Comparison of ENCODE assay signal across 10 cellular contexts in genomic region chr6:16043171-16044142, GRCh38.
DNase-seq lines count a peak whose midpoint lies in the region; ATAC-seq, FAIRE-seq and TF ChIP-seq lines count a peak whose summit lies in the region.
"Had no signal": no experiment of that assay in that cellular context is flagged by ENCODE, and none has a peak within 500 bp of the region (broad histone marks: within the 10 kb centered on the region; RNA-seq: fewer than 3 reads in every experiment).

No MANE protein-coding gene starts in this region.

- TF ChIP-seq RAD21 in K562 (CRISPR knock-in tag; conservative IDR thresholded peaks at IDR 0.05 in 1 of 2, IDR thresholded peaks at IDR 0.05 in 1 of 2) (no peak), HepG2 (CRISPR knock-in tag; IDR thresholded peaks at IDR 0.05) (no peak)

- H3K4me1 ChIP-seq in DOHH2 (ENCODE audit: control insufficient read depth, low read length) (peaks cover 22% of the 10 kb centered on the region), K562 (replicated peaks in 1 of 2; ENCODE audit: control insufficient read depth in 2 of 2, insufficient read depth in 2 of 2, low read length in 2 of 2) (peaks cover 11 to 47% of the 10 kb centered on the region in 2 experiments), stomach (peaks cover 0 to 23% (median 3%) of the 10 kb centered on the region in 4 donors), uterus (no peaks in the 10 kb centered on the region), HepG2 (ENCODE audit: insufficient read depth, low read length) (no peaks in the 10 kb centered on the region)

- no peak for TF ChIP-seq CTCF in DOHH2 (IDR thresholded peaks at IDR 0.05; ENCODE audit: low read depth, low read length, poor library complexity, severe bottlenecking)
- TF ChIP-seq CTCF in K562 (IDR thresholded peaks at IDR 0.05 in 2 of 3, conservative IDR thresholded peaks at IDR 0.05 in 1 of 3; ENCODE audit: insufficient read depth in 2 of 3, low read depth in 1 of 3, low read length in 3 of 3), result no peak
- no peak for TF ChIP-seq CTCF in stomach (IDR thresholded peaks at IDR 0.05)
- TF ChIP-seq CTCF in coronary artery (IDR thresholded peaks at IDR 0.05), result no peak
- TF ChIP-seq CTCF in uterus (IDR thresholded peaks at IDR 0.05), result no peak
- no peak for TF ChIP-seq CTCF in HepG2 (CRISPR knock-in tag; IDR thresholded peaks at IDR 0.05)

- FAIRE-seq in K562 (lab: Jason Lieb, UNC) (no peak), HepG2 (lab: Jason Lieb, UNC) (no peak)

- H3K9ac ChIP-seq in K562 (ENCODE audit: insufficient read depth in 1 of 2, low read depth in 2 of 2, low read length in 2 of 2) (peak overlapping the region in 1 of 2 experiments; percentile 12; a peak in 1 of 4 replicates), HepG2 (ENCODE audit: insufficient read depth, low read depth, low read length) (no peak overlapping the region)

- 24% methylated on average over 5 of the region's 5 CpGs for WGBS in K562 (ENCODE audit: insufficient coverage, low coverage, missing lambda C conversion rate)
- WGBS in stomach, 5 donors, result 61 to 80% (median 71%) methylated on average over 5 of the region's 5 CpGs
- 2% methylated on average over 5 of the region's 5 CpGs for WGBS in HepG2 (ENCODE audit: low lambda C conversion rate)

- H4K20me1 ChIP-seq in DOHH2 (ENCODE audit: control insufficient read depth, insufficient read depth, low read depth, low read length) (no peaks in the 10 kb centered on the region), K562 (replicated peaks; ENCODE audit: control insufficient read depth, insufficient read depth, low read length) (no peaks in the 10 kb centered on the region), HepG2 (ENCODE audit: insufficient read depth, low read length) (no peaks in the 10 kb centered on the region)

- intact Hi-C loops in K562 (cut with micrococcal nuclease), result no loop called here
- intact Hi-C loops in stomach (cut with DNase I; ENCODE audit: low total_unique reads), result no loop called here
- intact Hi-C loops in uterus (cut with DNase I; ENCODE audit: low total_unique reads), result no loop called here
- intact Hi-C loops in HepG2 (cut with micrococcal nuclease; ENCODE audit: unreplicated experiment), result no loop called here

- peak in 1 of 4 experiments; percentile 52 for DNase-seq in K562 (ENCODE audit: extremely low read depth in 1 of 4, low spot score in 3 of 4)
- DNase-seq in stomach, result no peak
- no peak for DNase-seq in coronary artery (ENCODE audit: low spot score)
- no peak for DNase-seq in uterus
- DNase-seq in HepG2 (ENCODE audit: low spot score), result no peak
- DNase-seq: islet precursor cell, NCI-H1105 treated with DMSO at 0.1 percent for 48 hours had no signal

- H3K79me2 ChIP-seq in DOHH2 (ENCODE audit: control insufficient read depth, low read length) (no peaks in the 10 kb centered on the region), K562 (ENCODE audit: control insufficient read depth, insufficient read depth, low read length) (no peaks in the 10 kb centered on the region), HepG2 (ENCODE audit: insufficient read depth, low read length) (no peaks in the 10 kb centered on the region)

- peak overlapping the region; percentile 73 for H2AFZ ChIP-seq in K562 (ENCODE audit: low read depth, low read length)
- H2AFZ ChIP-seq in HepG2 (ENCODE audit: low read length), result no peak overlapping the region

- TF ChIP-seq EP300 in K562 (IDR thresholded peaks at IDR 0.05; ENCODE audit: low read length) (no peak), stomach (IDR thresholded peaks at IDR 0.05) (no peak), HepG2 (IDR thresholded peaks at IDR 0.05; ENCODE audit: low read depth in 2 of 2, low read length in 2 of 2) (no peak), HepG2 (CRISPR knock-in tag; IDR thresholded peaks at IDR 0.05; ENCODE audit: borderline replicate concordance) (no peak)

- no peak for TF ChIP-seq POLR2A in K562 (conservative IDR thresholded peaks at IDR 0.05)
- TF ChIP-seq POLR2A in stomach (IDR thresholded peaks at IDR 0.05), result no peak
- no peak for TF ChIP-seq POLR2A in uterus (IDR thresholded peaks at IDR 0.05)
- no peak for TF ChIP-seq POLR2A in HepG2 (IDR thresholded peaks at IDR 0.05; ENCODE audit: insufficient read depth in 1 of 2, low read depth in 2 of 2, low read length in 2 of 2)

- no peaks in the 10 kb centered on the region for H3K9me3 ChIP-seq in DOHH2 (ENCODE audit: control insufficient read depth, insufficient read depth, low read length)
- peaks cover 18% of the 10 kb centered on the region for H3K9me3 ChIP-seq in K562 (replicated peaks; ENCODE audit: control insufficient read depth, insufficient read depth, low read depth, low read length)
- H3K9me3 ChIP-seq in stomach, result peaks cover 0 to 7% (median 3%) of the 10 kb centered on the region in 4 donors
- H3K9me3 ChIP-seq in uterus, result no peaks in the 10 kb centered on the region
- H3K9me3 ChIP-seq in HepG2 (ENCODE audit: low read length), result no peaks in the 10 kb centered on the region; the same call in 1 of the 2 replicates

- in situ Hi-C loops in K562 (cut with MboI), result no loop called here
- in situ Hi-C loops in HepG2 (cut with HindIII; ENCODE audit: extremely low pct_ligation_motif_present, low pct_unique_long_range_greater_than_20kb), result no loop called here

- H3K4me3 ChIP-seq in DOHH2 (ENCODE audit: low read length) (peak overlapping the region; percentile 43), K562 (no peak overlapping the region), stomach (no peak overlapping the region), coronary artery (no peak overlapping the region), uterus (no peak overlapping the region), HepG2 (replicated peaks in 1 of 3; ENCODE audit: insufficient read depth in 1 of 3, low read depth in 2 of 3, low read length in 3 of 3) (no peak overlapping the region)

- H3K36me3 ChIP-seq in DOHH2 (ENCODE audit: control insufficient read depth, low read length) (no peaks in the 10 kb centered on the region), K562 (ENCODE audit: control insufficient read depth, insufficient read depth, low read length) (no peaks in the 10 kb centered on the region; the same call in 2 of the 3 replicates), stomach (no peaks in the 10 kb centered on the region), uterus (no peaks in the 10 kb centered on the region), HepG2 (replicated peaks in 1 of 2; ENCODE audit: control insufficient read depth in 1 of 2, insufficient read depth in 2 of 2, low read length in 2 of 2) (no peaks in the 10 kb centered on the region)

- no peak overlapping the region for H3K27ac ChIP-seq in DOHH2 (ENCODE audit: low read depth, low read length)
- peak overlapping the region; percentile 52 for H3K27ac ChIP-seq in K562 (ENCODE audit: extremely low read depth, low read depth, low read length)
- peak overlapping the region in 2 of 5 donors; percentile 15 to 35 for H3K27ac ChIP-seq in stomach
- H3K27ac ChIP-seq in coronary artery, result no peak overlapping the region
- no peak overlapping the region for H3K27ac ChIP-seq in uterus
- H3K27ac ChIP-seq in HepG2 (ENCODE audit: extremely low read length, insufficient read depth, low read length), result no peak overlapping the region

- BruUV-seq in K562 (replicated peaks; lab: Mats Ljungman, UMichigan), result no TSS peak
- BruUV-seq in HepG2 (replicated peaks; lab: Mats Ljungman, UMichigan), result no TSS peak

- POLR2A ChIA-PET in K562 (lab: Yijun Ruan, JAX), result interaction anchor here (0.7 kb wide), 1 partner anchor 17 kb away, joined by 3 read pairs; no protein-coding TSS in a partner anchor
- POLR2A ChIA-PET in HepG2 (lab: Yijun Ruan, JAX), result no interaction called here

- H3F3A ChIP-seq in DOHH2 (ENCODE audit: control insufficient read depth, insufficient read depth), result no peaks in the 10 kb centered on the region

- CTCF ChIA-PET in K562 (lab: Yijun Ruan, JAX; ENCODE audit: low intra/inter-chr PET ratio), result no interaction called here
- CTCF ChIA-PET in HepG2 (lab: Yijun Ruan, JAX; ENCODE audit: low intra/inter-chr PET ratio, low total read pairs), result no interaction called here

- no peaks in the 10 kb centered on the region for H3K9me2 ChIP-seq in DOHH2 (replicated peaks; ENCODE audit: control insufficient read depth, low read length)

- H3K4me2 ChIP-seq in DOHH2 (ENCODE audit: low read length), result peak overlapping the region; percentile 53
- H3K4me2 ChIP-seq in K562 (ENCODE audit: insufficient read depth, low read length), result peak overlapping the region; percentile 30
- H3K4me2 ChIP-seq in HepG2 (ENCODE audit: low read depth, low read length), result no peak overlapping the region

- H3K27me3 ChIP-seq in DOHH2 (ENCODE audit: control insufficient read depth, low read length) (no peaks in the 10 kb centered on the region), K562 (ENCODE audit: control insufficient read depth in 2 of 2, insufficient read depth in 2 of 2, low read length in 2 of 2) (no peaks in the 10 kb centered on the region), stomach (no peaks in the 10 kb centered on the region), uterus (no peaks in the 10 kb centered on the region), HepG2 (ENCODE audit: control insufficient read depth in 1 of 2, insufficient read depth in 2 of 2, low read length in 2 of 2) (peaks cover 0 to 8% of the 10 kb centered on the region in 2 experiments; a peak in 1 of 5 replicates)

- no peaks in the 10 kb centered on the region for H3K9me1 ChIP-seq in K562 (ENCODE audit: control insufficient read depth, insufficient read depth, low read length)

- ATAC-seq in GM19372 (IDR thresholded peaks at IDR 0.05; ENCODE audit: low read depth, unreplicated experiment), result peak; percentile 61
- ATAC-seq in HG03095 (IDR thresholded peaks at IDR 0.05; ENCODE audit: unreplicated experiment), result peak; percentile 67
- peak; percentile 47 for ATAC-seq in K562
- ATAC-seq in HepG2, result no peak

TF ChIP-seq in K562, 482 proteins besides CTCF, POLR2A, EP300 and RAD21 (continues in another document):
- no peak for TF ChIP-seq ZNF551 (CRISPR knock-in tag; IDR thresholded peaks at IDR 0.05)
- TF ChIP-seq RBM34 (IDR thresholded peaks at IDR 0.05; ENCODE audit: borderline replicate concordance, insufficient read depth, low read length), result no peak

TF ChIP-seq in HepG2, 621 proteins besides CTCF, POLR2A, EP300 and RAD21 (continues in another document):
- TF ChIP-seq ZNF780A (CRISPR knock-in tag; IDR thresholded peaks at IDR 0.05) (no peak), ZKSCAN8 (CRISPR knock-in tag; IDR thresholded peaks at IDR 0.05; ENCODE audit: borderline replicate concordance) (no peak), ZFP91 (CRISPR knock-in tag; IDR thresholded peaks at IDR 0.05; ENCODE audit: borderline replicate concordance) (no peak)
